Comparison of ENCODE assay signal across 8 cellular contexts in genomic region chr17:10327640-10328039, GRCh38. TPM values are rescaled to one million over a fixed set of nuclear protein-coding genes. Genes with fewer than 3 reads are reported as not detected.
DNase-seq lines count a peak whose midpoint lies in the region; ATAC-seq and TF ChIP-seq lines count a peak whose summit lies in the region.

No MANE protein-coding gene starts in this region.

- peak; percentile 75 for ATAC-seq in GM19455 (IDR thresholded peaks at IDR 0.05; ENCODE audit: unreplicated experiment)
- ATAC-seq in left colon: peak; percentile 83
- no peak for ATAC-seq in HG03025 (IDR thresholded peaks at IDR 0.05; ENCODE audit: low FRiP score, unreplicated experiment)

- H3K4me3 ChIP-seq in WI38 (ENCODE audit: low read depth, low read length): no peak overlapping the region

- intact Hi-C loops in left colon (cut with DNase I, micrococcal nuclease): loop anchor here (10.0 kb wide), 1 partner anchor 287 kb away; no protein-coding TSS in a partner anchor

- TF ChIP-seq CTCF in WI38 (IDR thresholded peaks at IDR 0.05; ENCODE audit: low read depth, low read length): peak; percentile 95

- DNase-seq in Ammon's horn (ENCODE audit: low spot score) (peak; percentile 77), NCI-H1930 (lab: John Stamatoyannopoulos, UW) (peak; percentile 61 to 64), left colon (peak; percentile 53 to 90)
- peak; percentile 12 for DNase-seq in central memory CD4-positive, alpha-beta T cell
- peak; percentile 76 to 78 for DNase-seq in stimulated activated CD4-positive, alpha-beta T cell treated with anti-CD3 and anti-CD28 coated beads, Interleukin-2, amount 100 ng/mL, for 48 hours

RNA-seq across cellular contexts. Expression of gene MYH13, which starts 45.2 kb away (rescaled TPM):
- under 1 TPM in 1 of 2 donors, not detected in 1; 0.03 TPM for total RNA-seq in left colon

Comparison
In these comparisons a context has a peak if more than half of its experiments do, and no peak if none do; other contexts are left out.
1. DNase-seq: peak in every context shown above with its lines; median percentile 77 in Ammon's horn; 77 in stimulated activated CD4-positive, alpha-beta T cell treated with anti-CD3 and anti-CD28 coated beads, Interleukin-2, amount 100 ng/mL, for 48 hours; 72 in left colon; 62 in NCI-H1930; 12 in central memory CD4-positive, alpha-beta T cell.